Comparison of ENCODE assay signal across 15 cellular contexts in genomic region chr7:10998984-10999757, GRCh38. TPM values are rescaled to one million over a fixed set of nuclear protein-coding genes. Genes with fewer than 3 reads are reported as not detected.
A peak's percentile ranks its signal among the peaks of the same experiment; 100 is the strongest.
DNase-seq lines count a peak whose midpoint lies in the region; ATAC-seq and TF ChIP-seq lines count a peak whose summit lies in the region.
"Had no signal": no experiment of that assay in that cellular context is flagged by ENCODE, and none has a peak within 500 bp of the region (broad histone marks: within the 10 kb centered on the region; RNA-seq: fewer than 3 reads in every experiment).

No MANE protein-coding gene starts in this region.

- peak overlapping the region; percentile 8 for H3K27ac Mint-ChIP-seq in activated T-cell treated with anti-CD3 and anti-CD28 coated beads, Interleukin-2, amount 50 U/mL, for 72 hours
- H3K27ac Mint-ChIP-seq in stimulated activated memory B cell treated with anti-CD40 and anti-IgM and Interleukin-4, amounts not matched to agents 10 μg/mL and 1 μg/mL and 100 μg/mL, for 72 hours = no peak overlapping the region
- no peak overlapping the region for H3K27ac Mint-ChIP-seq in activated T-helper 17 cell treated with anti-CD3 and anti-CD28 coated beads, Interleukin-2, amount 50 U/mL, for 72 hours
- H3K27ac Mint-ChIP-seq: HFFc6 had no signal

- no peak overlapping the region for H3K9ac ChIP-seq in SK-N-MC (ENCODE audit: insufficient read length)

- H3K27me3 ChIP-seq in tibial artery = no peaks in the 10 kb centered on the region
- H3K27me3 ChIP-seq: ovary had no signal

- H3K4me1 Mint-ChIP-seq in activated T-cell treated with anti-CD3 and anti-CD28 coated beads, Interleukin-2, amount 50 U/mL, for 72 hours (ENCODE audit: low read depth) = peaks cover 25% of the 10 kb centered on the region
- H3K4me1 Mint-ChIP-seq in stimulated activated memory B cell treated with anti-CD40 and anti-IgM and Interleukin-4, amounts not matched to agents 10 μg/mL and 1 μg/mL and 100 μg/mL, for 72 hours = peaks cover 46% of the 10 kb centered on the region
- peaks cover 10% of the 10 kb centered on the region for H3K4me1 Mint-ChIP-seq in activated T-helper 17 cell treated with anti-CD3 and anti-CD28 coated beads, Interleukin-2, amount 50 U/mL, for 72 hours

- peaks cover 10 to 30% of the 10 kb centered on the region in 2 donors for H3K36me3 Mint-ChIP-seq in activated T-cell treated with anti-CD3 and anti-CD28 coated beads, Interleukin-2, amount 50 U/mL, for 72 hours (ENCODE audit: insufficient read depth in 2 of 2)
- peaks cover 63% of the 10 kb centered on the region for H3K36me3 Mint-ChIP-seq in stimulated activated memory B cell treated with anti-CD40 and anti-IgM and Interleukin-4, amounts not matched to agents 10 μg/mL and 1 μg/mL and 100 μg/mL, for 72 hours
- H3K36me3 Mint-ChIP-seq in activated T-helper 17 cell treated with anti-CD3 and anti-CD28 coated beads, Interleukin-2, amount 50 U/mL, for 72 hours (ENCODE audit: low read depth) = peaks cover 49% of the 10 kb centered on the region

- H3K27ac ChIP-seq in SK-N-MC = peak overlapping the region; percentile 14
- no peak overlapping the region for H3K27ac ChIP-seq in tibial artery
- H3K27ac ChIP-seq: ovary had no signal

- H3K36me3 ChIP-seq in SK-N-MC (ENCODE audit: insufficient read depth, low read length) (peaks cover 79% of the 10 kb centered on the region), tibial artery (peaks cover 18 to 20% (median 20%) of the 10 kb centered on the region in 3 donors)
- H3K36me3 ChIP-seq: ovary had no signal

- ATAC-seq in activated T-cell treated with anti-CD3 and anti-CD28 coated beads, Interleukin-2, amount 50 U/mL, for 72 hours (replicated peaks in 1 of 2) = no peak
- ATAC-seq in stimulated activated memory B cell treated with anti-CD40 and anti-IgM and Interleukin-4, amounts not matched to agents 10 μg/mL and 1 μg/mL and 100 μg/mL, for 72 hours = peak; percentile 27
- no peak for ATAC-seq in activated T-helper 17 cell treated with anti-CD3 and anti-CD28 coated beads, Interleukin-2, amount 50 U/mL, for 72 hours (replicated peaks)
- ATAC-seq: left ventricle myocardium superior had no signal

- intact Hi-C loops in tibial artery (cut with DNase I; ENCODE audit: low total_unique reads) = no loop called here

- peaks cover 2 to 4% of the 10 kb centered on the region in 2 donors for H3K9me3 Mint-ChIP-seq in activated T-cell treated with anti-CD3 and anti-CD28 coated beads, Interleukin-2, amount 50 U/mL, for 72 hours
- H3K9me3 Mint-ChIP-seq in stimulated activated memory B cell treated with anti-CD40 and anti-IgM and Interleukin-4, amounts not matched to agents 10 μg/mL and 1 μg/mL and 100 μg/mL, for 72 hours = peaks cover 4% of the 10 kb centered on the region
- peaks cover 4% of the 10 kb centered on the region for H3K9me3 Mint-ChIP-seq in activated T-helper 17 cell treated with anti-CD3 and anti-CD28 coated beads, Interleukin-2, amount 50 U/mL, for 72 hours

- no peak for DNase-seq in activated T-cell treated with anti-CD3 and anti-CD28 coated beads, Interleukin-2, amount 50 U/mL, for 72 hours
- DNase-seq in activated T-cell treated with anti-CD3 and anti-CD28 coated beads for 4 hours (no peak), SK-N-MC (ENCODE audit: low read depth, low spot score) (no peak), fibroblast of gingiva (ENCODE audit: low read depth) (peak; percentile 1), tibial artery (no peak), DMS79 (lab: John Stamatoyannopoulos, UW) (no peak)
- DNase-seq: ACHN; activated CD8-positive, alpha-beta memory T cell treated with anti-CD3 and anti-CD28 coated beads for 24 hours; head of caudate nucleus; HFFc6; left ventricle myocardium superior; NCI-H2171; ovary had no signal

- no peak overlapping the region for H3K4me3 Mint-ChIP-seq in activated T-cell treated with anti-CD3 and anti-CD28 coated beads, Interleukin-2, amount 50 U/mL, for 72 hours
- H3K4me3 Mint-ChIP-seq in stimulated activated memory B cell treated with anti-CD40 and anti-IgM and Interleukin-4, amounts not matched to agents 10 μg/mL and 1 μg/mL and 100 μg/mL, for 72 hours = no peak overlapping the region
- no peak overlapping the region for H3K4me3 Mint-ChIP-seq in activated T-helper 17 cell treated with anti-CD3 and anti-CD28 coated beads, Interleukin-2, amount 50 U/mL, for 72 hours
- H3K4me3 Mint-ChIP-seq: HFFc6 had no signal

- H3K4me3 ChIP-seq in SK-N-MC (no peak overlapping the region), tibial artery (no peak overlapping the region)
- H3K4me3 ChIP-seq: ovary had no signal

- peaks cover 0 to 26% (median 3%) of the 10 kb centered on the region in 4 donors for H3K4me1 ChIP-seq in tibial artery

- H3K9me3 ChIP-seq in SK-N-MC (ENCODE audit: low read depth, low read length) = no peaks in the 10 kb centered on the region
- H3K9me3 ChIP-seq in tibial artery = peaks cover 0 to 5% (median 5%) of the 10 kb centered on the region in 3 donors

- TF ChIP-seq CTCF in tibial artery (IDR thresholded peaks at IDR 0.05) = no peak

- no peaks in the 10 kb centered on the region for H3K27me3 Mint-ChIP-seq in activated T-cell treated with anti-CD3 and anti-CD28 coated beads, Interleukin-2, amount 50 U/mL, for 72 hours (ENCODE audit: low read depth)
- no peaks in the 10 kb centered on the region for H3K27me3 Mint-ChIP-seq in stimulated activated memory B cell treated with anti-CD40 and anti-IgM and Interleukin-4, amounts not matched to agents 10 μg/mL and 1 μg/mL and 100 μg/mL, for 72 hours
- H3K27me3 Mint-ChIP-seq in activated T-helper 17 cell treated with anti-CD3 and anti-CD28 coated beads, Interleukin-2, amount 50 U/mL, for 72 hours = no peaks in the 10 kb centered on the region

RNA-seq across cellular contexts. Expression of gene PHF14, which starts 25.5 kb away (rescaled TPM):
- total RNA-seq in activated T-cell treated with anti-CD3 and anti-CD28 coated beads, Interleukin-2, amount 50 U/mL, for 72 hours = 10 to 100 TPM; 34.3 to 40.1 TPM
- total RNA-seq in activated T-helper 17 cell treated with anti-CD3 and anti-CD28 coated beads, Interleukin-2, amount 50 U/mL, for 72 hours = 10 to 100 TPM; 31.9 to 45.5 TPM
